In genomic region chr5:149851211-149851610, GRCh38 we compare ENCODE assay signal across 26 cellular contexts.
"Had no signal": no experiment of that assay in that cellular context is flagged by ENCODE, and none has a peak within 500 bp of the region (broad histone marks: within the 10 kb centered on the region; RNA-seq: fewer than 3 reads in every experiment).

No MANE protein-coding gene starts in this region.

- H3K9me3 Mint-ChIP-seq: dendritic cell treated with granulocyte-macrophage colony-stimulating factor and Interleukin-4, amounts not matched to agents 40 ng/mL and 50 ng/mL, for 4 days; endodermal cell; naive thymus-derived CD8-positive, alpha-beta T cell; stimulated activated memory B cell treated with anti-CD40 and anti-IgM and Interleukin-4, amounts not matched to agents 10 μg/mL and 1 μg/mL and 100 μg/mL, for 72 hours; stimulated activated naive CD8-positive, alpha-beta T cell treated with anti-CD3 and anti-CD28 coated beads, Interleukin-15, amount 100 ng/mL, for 72 hours had no signal

- H3K4me3 ChIP-seq: esophagus squamous epithelium, heart right ventricle, left lung, lower lobe of right lung, upper lobe of left lung, vagina had no signal

- H3K27me3 ChIP-seq: esophagus squamous epithelium, heart right ventricle, left lung, neutrophil, upper lobe of left lung, vagina had no signal

- H3K27ac ChIP-seq: esophagus squamous epithelium, left lung, lower lobe of right lung, neutrophil, vagina had no signal

- H3K4me1 Mint-ChIP-seq: stimulated activated naive CD8-positive, alpha-beta T cell treated with anti-CD3 and anti-CD28 coated beads, Interleukin-15, amount 100 ng/mL, for 72 hours had no signal

- ATAC-seq: heart right ventricle; left lung; lower lobe of right lung; naive thymus-derived CD8-positive, alpha-beta T cell; sciatic nerve; stimulated activated memory B cell treated with anti-CD40 and anti-IgM and Interleukin-4, amounts not matched to agents 10 μg/mL and 1 μg/mL and 100 μg/mL, for 72 hours; stimulated activated naive CD8-positive, alpha-beta T cell treated with anti-CD3 and anti-CD28 coated beads, Interleukin-15, amount 100 ng/mL, for 72 hours had no signal

- H3K4me3 Mint-ChIP-seq: activated naive CD8-positive, alpha-beta T cell; dendritic cell treated with granulocyte-macrophage colony-stimulating factor and Interleukin-4, amounts not matched to agents 40 ng/mL and 50 ng/mL, for 4 days; endodermal cell; naive thymus-derived CD8-positive, alpha-beta T cell; stimulated activated memory B cell treated with anti-CD40 and anti-IgM and Interleukin-4, amounts not matched to agents 10 μg/mL and 1 μg/mL and 100 μg/mL, for 72 hours; stimulated activated naive CD8-positive, alpha-beta T cell treated with anti-CD3 and anti-CD28 coated beads, Interleukin-15, amount 100 ng/mL, for 72 hours had no signal

- DNase-seq: activated CD4-positive, alpha-beta T cell treated with anti-CD3 and anti-CD28 coated beads for 4 hours; activated CD4-positive, alpha-beta T cell treated with anti-CD3 and anti-CD28 coated beads, Interleukin-2, amount 50 U/mL, for 4 hours; activated CD8-positive, alpha-beta memory T cell treated with anti-CD3 and anti-CD28 coated beads for 24 hours; activated effector memory CD4-positive, alpha-beta T cell treated with Interleukin-2 at 50 U/mL for 16 hours; activated naive CD4-positive, alpha-beta T cell treated with Interleukin-2 at 50 U/mL for 16 hours; amygdala; caudate nucleus; endodermal cell; esophagus squamous epithelium; heart right ventricle; left lung; lower lobe of right lung; mesenchymal stem cell; naive thymus-derived CD8-positive, alpha-beta T cell; retina; small intestine; stimulated activated CD4-positive, alpha-beta T cell treated with anti-CD3 and anti-CD28 coated beads, Interleukin-4, amount 100 ng/mL, for 24 hours; stimulated activated naive CD8-positive, alpha-beta T cell treated with anti-CD3 and anti-CD28 coated beads, Interleukin-15, amount 100 ng/mL, for 72 hours; substantia nigra; upper lobe of left lung had no signal

- H3K27me3 Mint-ChIP-seq: activated naive CD8-positive, alpha-beta T cell; dendritic cell treated with granulocyte-macrophage colony-stimulating factor and Interleukin-4, amounts not matched to agents 40 ng/mL and 50 ng/mL, for 4 days; naive thymus-derived CD8-positive, alpha-beta T cell; stimulated activated memory B cell treated with anti-CD40 and anti-IgM and Interleukin-4, amounts not matched to agents 10 μg/mL and 1 μg/mL and 100 μg/mL, for 72 hours; stimulated activated naive CD8-positive, alpha-beta T cell treated with anti-CD3 and anti-CD28 coated beads, Interleukin-15, amount 100 ng/mL, for 72 hours had no signal

- H3K9me3 ChIP-seq: esophagus squamous epithelium, heart right ventricle, left lung, lower lobe of right lung, neutrophil, upper lobe of left lung, vagina had no signal

- H3K36me3 ChIP-seq: neutrophil had no signal

- H3K27ac Mint-ChIP-seq: activated naive CD8-positive, alpha-beta T cell; dendritic cell treated with granulocyte-macrophage colony-stimulating factor and Interleukin-4, amounts not matched to agents 40 ng/mL and 50 ng/mL, for 4 days; endodermal cell; stimulated activated memory B cell treated with anti-CD40 and anti-IgM and Interleukin-4, amounts not matched to agents 10 μg/mL and 1 μg/mL and 100 μg/mL, for 72 hours had no signal
